ENCODE assay signal across 16 cellular contexts in genomic region chr6:136090929-136091328, GRCh38.
"Had no signal": no experiment of that assay in that cellular context is flagged by ENCODE, and none has a peak within 500 bp of the region (broad histone marks: within the 10 kb centered on the region; RNA-seq: fewer than 3 reads in every experiment).

No MANE protein-coding gene starts in this region.

- H3K4me3 Mint-ChIP-seq: activated T-helper 1 cell treated with anti-CD3 and anti-CD28 coated beads, Interleukin-12 subunit alpha, Interleukin-12 subunit beta, Interleukin-2, Interleukin-4 antibody, amounts not matched to agents 30 ng/mL and 10 ng/mL and 1 ng/mL, durations not matched to agents 14 hours and 24 hours and 36 hours; dendritic cell treated with granulocyte-macrophage colony-stimulating factor and Interleukin-4, amounts not matched to agents 40 ng/mL and 50 ng/mL, for 4 days; neural crest cell; type B pancreatic cell had no signal

- H3K27me3 ChIP-seq: gastroesophageal sphincter had no signal

- H3K9me3 ChIP-seq: gastroesophageal sphincter had no signal

- H3K27ac ChIP-seq: epithelial cell of prostate, gastroesophageal sphincter had no signal

- H3K9me3 Mint-ChIP-seq: activated T-helper 1 cell treated with anti-CD3 and anti-CD28 coated beads, Interleukin-12 subunit alpha, Interleukin-12 subunit beta, Interleukin-2, Interleukin-4 antibody, amounts not matched to agents 30 ng/mL and 10 ng/mL and 1 ng/mL, durations not matched to agents 14 hours and 24 hours and 36 hours had no signal

- H3K27me3 Mint-ChIP-seq: dendritic cell treated with granulocyte-macrophage colony-stimulating factor and Interleukin-4, amounts not matched to agents 40 ng/mL and 50 ng/mL, for 4 days; type B pancreatic cell had no signal

- H3K36me3 ChIP-seq: gastroesophageal sphincter had no signal

- H3K27ac Mint-ChIP-seq: activated T-helper 1 cell treated with anti-CD3 and anti-CD28 coated beads, Interleukin-12 subunit alpha, Interleukin-12 subunit beta, Interleukin-2, Interleukin-4 antibody, amounts not matched to agents 30 ng/mL and 10 ng/mL and 1 ng/mL, durations not matched to agents 14 hours and 24 hours and 36 hours; dendritic cell treated with granulocyte-macrophage colony-stimulating factor and Interleukin-4, amounts not matched to agents 40 ng/mL and 50 ng/mL, for 4 days; type B pancreatic cell had no signal

- ATAC-seq: activated CD4-positive, CD25-positive, alpha-beta regulatory T cell treated with anti-CD3 and anti-CD28 coated beads, Interleukin-2, amount 50 U/mL, for 24 hours; gastroesophageal sphincter; sciatic nerve; stimulated activated naive CD8-positive, alpha-beta T cell treated with anti-CD3 and anti-CD28 coated beads, Interleukin-15, Interleukin-2, amounts not matched to agents 100 U/mL and 50 U/mL, for 24 hours had no signal

- H3K4me3 ChIP-seq: gastroesophageal sphincter had no signal

- DNase-seq: activated CD4-positive, alpha-beta T cell treated with anti-CD3 and anti-CD28 coated beads, Interleukin-2, amount 50 U/mL, for 1 hour; activated CD8-positive, alpha-beta memory T cell treated with anti-CD3 and anti-CD28 coated beads for 24 hours; activated naive CD4-positive, alpha-beta T cell treated with Interleukin-2 at 50 U/mL for 16 hours; aorta; effector memory CD4-positive, alpha-beta T cell; stimulated activated naive CD8-positive, alpha-beta T cell treated with anti-CD3 and anti-CD28 coated beads, Interleukin-15, Interleukin-2, amounts not matched to agents 100 U/mL and 50 U/mL, for 24 hours; T-helper 1 cell; T1000 had no signal

- H3K4me1 ChIP-seq: gastroesophageal sphincter had no signal

- H3K4me1 Mint-ChIP-seq: neural crest cell had no signal
